Comparison of ENCODE assay signal across 14 cellular contexts in genomic region chr13:23644527-23644926, GRCh38.
"Had no signal": no experiment of that assay in that cellular context is flagged by ENCODE, and none has a peak within 500 bp of the region (broad histone marks: within the 10 kb centered on the region; RNA-seq: fewer than 3 reads in every experiment).

No MANE protein-coding gene starts in this region.

- H3K4me3 ChIP-seq: gastrocnemius medialis, heart right ventricle, neural progenitor cell, tibial nerve, vagina had no signal

- H3K9me3 ChIP-seq: gastrocnemius medialis, tibial nerve, vagina had no signal

- ATAC-seq: activated CD8-positive, alpha-beta T cell treated with anti-CD3 and anti-CD28 coated beads for 36 hours; stimulated activated memory B cell treated with anti-CD40 and anti-IgM and Interleukin-4, amounts not matched to agents 10 μg/mL and 1 μg/mL and 100 μg/mL, for 72 hours had no signal

- H3K36me3 Mint-ChIP-seq: stimulated activated memory B cell treated with anti-CD40 and anti-IgM and Interleukin-4, amounts not matched to agents 10 μg/mL and 1 μg/mL and 100 μg/mL, for 72 hours had no signal

- DNase-seq: activated CD4-positive, alpha-beta T cell treated with anti-CD3 and anti-CD28 coated beads for 1 hour; activated CD8-positive, alpha-beta memory T cell treated with anti-CD3 and anti-CD28 coated beads, Interleukin-2, amount 50 U/mL, for 4 hours; activated CD8-positive, alpha-beta T cell treated with anti-CD3 and anti-CD28 coated beads for 36 hours; activated naive CD4-positive, alpha-beta T cell; dermis blood vessel endothelial cell; gastrocnemius medialis; heart right ventricle; retina had no signal

- FAIRE-seq: keratinocyte had no signal

- H3K36me3 ChIP-seq: gastrocnemius medialis, neural progenitor cell, tibial nerve, vagina had no signal

- H3K4me3 Mint-ChIP-seq: activated CD8-positive, alpha-beta T cell treated with anti-CD3 and anti-CD28 coated beads for 36 hours; neural progenitor cell; stimulated activated memory B cell treated with anti-CD40 and anti-IgM and Interleukin-4, amounts not matched to agents 10 μg/mL and 1 μg/mL and 100 μg/mL, for 72 hours had no signal

- H2AFZ ChIP-seq: neural progenitor cell, parathyroid adenoma had no signal

- H3K4me2 ChIP-seq: neural progenitor cell had no signal

- H3K9me3 Mint-ChIP-seq: activated CD8-positive, alpha-beta T cell treated with anti-CD3 and anti-CD28 coated beads for 36 hours; neural progenitor cell had no signal

- H3K27ac ChIP-seq: gastrocnemius medialis, neural progenitor cell, parathyroid adenoma, tibial nerve, vagina had no signal

- H3K27ac Mint-ChIP-seq: activated CD8-positive, alpha-beta T cell treated with anti-CD3 and anti-CD28 coated beads for 36 hours; neural progenitor cell; stimulated activated memory B cell treated with anti-CD40 and anti-IgM and Interleukin-4, amounts not matched to agents 10 μg/mL and 1 μg/mL and 100 μg/mL, for 72 hours had no signal

- H3K27me3 ChIP-seq: gastrocnemius medialis, heart right ventricle, neural progenitor cell, tibial nerve, vagina had no signal

- H3K4me1 ChIP-seq: gastrocnemius medialis, parathyroid adenoma had no signal

- H3K4me1 Mint-ChIP-seq: stimulated activated memory B cell treated with anti-CD40 and anti-IgM and Interleukin-4, amounts not matched to agents 10 μg/mL and 1 μg/mL and 100 μg/mL, for 72 hours had no signal

- H3K79me2 ChIP-seq: parathyroid adenoma had no signal

- H3K9ac ChIP-seq: neural progenitor cell, parathyroid adenoma had no signal
